ENCODE assay signal across 9 cellular contexts in the genomic region with DNA sequence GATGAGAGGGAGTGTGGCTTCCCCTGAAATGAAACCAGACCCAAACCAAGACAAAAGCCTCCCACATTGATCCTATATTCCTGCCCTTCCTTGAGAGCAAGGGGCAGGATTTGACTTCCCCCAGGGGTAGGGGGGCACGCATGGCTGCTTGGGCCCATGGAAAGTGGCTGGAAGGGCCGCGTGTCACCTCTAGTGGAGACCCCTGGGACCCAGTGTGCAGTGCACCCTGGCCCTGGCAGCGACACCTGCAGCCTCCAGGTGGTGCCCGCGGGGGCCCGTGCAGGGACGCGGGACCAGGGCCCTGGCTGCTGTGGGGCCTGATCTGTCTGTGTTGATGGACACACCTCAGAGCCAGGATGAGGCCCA. TPM values are rescaled to one million over a fixed set of nuclear protein-coding genes. Genes with fewer than 3 reads are reported as not detected.
DNase-seq lines count a peak whose midpoint lies in the region; ATAC-seq and FAIRE-seq lines count a peak whose summit lies in the region.
"Had no signal": no experiment of that assay in that cellular context is flagged by ENCODE, and none has a peak within 500 bp of the region (broad histone marks: within the 10 kb centered on the region; RNA-seq: fewer than 3 reads in every experiment).

No MANE protein-coding gene starts in this region.

- peak in 1 of 2 donors; percentile 43 for DNase-seq in activated T-cell treated with anti-CD3 and anti-CD28 coated beads, Interleukin-2, amount 50 U/mL, for 72 hours
- DNase-seq in activated T-cell treated with anti-CD3 and anti-CD28 coated beads, Interleukin-2, amount 50 U/mL, for 1 hour = no peak
- no peak for DNase-seq in T-helper 2 cell treated with Interferon-gamma antibody and Interleukin-4, amounts not matched to agents 5 μg/mL and 100 μg/mL, for 36 hours (ENCODE audit: low spot score)
- peak; percentile 57 for DNase-seq in left kidney (ENCODE audit: low read depth, low spot score)
- no peak for DNase-seq in DMS114 treated with DMSO at 0.1 percent for 48 hours (lab: John Stamatoyannopoulos, UW; ENCODE audit: unreplicated experiment)
- no peak for DNase-seq in GM19239 (ENCODE audit: insufficient read length, low spot score)
- no peak for DNase-seq in stimulated activated CD4-positive, alpha-beta T cell treated with anti-CD3 and anti-CD28 coated beads, Interleukin-2, amount 100 ng/mL, for 48 hours

- ATAC-seq in activated T-cell treated with anti-CD3 and anti-CD28 coated beads, Interleukin-2, amount 50 U/mL, for 72 hours (replicated peaks in 1 of 2) = peak; percentile 23 to 48
- ATAC-seq in HG03045 (IDR thresholded peaks at IDR 0.05; ENCODE audit: unreplicated experiment) = peak; percentile 44

- no peak overlapping the region for H3K27ac Mint-ChIP-seq in activated T-cell treated with anti-CD3 and anti-CD28 coated beads, Interleukin-2, amount 50 U/mL, for 72 hours
- peak overlapping the region; percentile 97 for H3K27ac Mint-ChIP-seq in T-helper 2 cell treated with Interferon-gamma antibody and Interleukin-4, amounts not matched to agents 5 μg/mL and 100 μg/mL, for 36 hours

- H3K4me1 Mint-ChIP-seq in activated T-cell treated with anti-CD3 and anti-CD28 coated beads, Interleukin-2, amount 50 U/mL, for 72 hours (ENCODE audit: low read depth) = peaks cover 17% of the 10 kb centered on the region
- peaks cover 25% of the 10 kb centered on the region for H3K4me1 Mint-ChIP-seq in T-helper 2 cell treated with Interferon-gamma antibody and Interleukin-4, amounts not matched to agents 5 μg/mL and 100 μg/mL, for 36 hours (ENCODE audit: low read depth)

- no peaks in the 10 kb centered on the region for H3K27me3 Mint-ChIP-seq in activated T-cell treated with anti-CD3 and anti-CD28 coated beads, Interleukin-2, amount 50 U/mL, for 72 hours (ENCODE audit: low read depth)
- H3K27me3 Mint-ChIP-seq in T-helper 2 cell treated with Interferon-gamma antibody and Interleukin-4, amounts not matched to agents 5 μg/mL and 100 μg/mL, for 36 hours (ENCODE audit: low read depth) = no peaks in the 10 kb centered on the region

- peak overlapping the region; percentile 81 to 87 for H3K4me3 Mint-ChIP-seq in activated T-cell treated with anti-CD3 and anti-CD28 coated beads, Interleukin-2, amount 50 U/mL, for 72 hours
- peak overlapping the region; percentile 84 for H3K4me3 Mint-ChIP-seq in T-helper 2 cell treated with Interferon-gamma antibody and Interleukin-4, amounts not matched to agents 5 μg/mL and 100 μg/mL, for 36 hours

- no peaks in the 10 kb centered on the region for H3K9me3 Mint-ChIP-seq in activated T-cell treated with anti-CD3 and anti-CD28 coated beads, Interleukin-2, amount 50 U/mL, for 72 hours
- no peaks in the 10 kb centered on the region for H3K9me3 Mint-ChIP-seq in T-helper 2 cell treated with Interferon-gamma antibody and Interleukin-4, amounts not matched to agents 5 μg/mL and 100 μg/mL, for 36 hours
- H3K9me3 Mint-ChIP-seq: activated T-cell treated with anti-CD3 and anti-CD28 coated beads, Interleukin-2, amount 50 U/mL, for 4 hours had no signal

- FAIRE-seq in GM19239 (lab: Jason Lieb, UNC) = no peak

- H3K36me3 Mint-ChIP-seq in activated T-cell treated with anti-CD3 and anti-CD28 coated beads, Interleukin-2, amount 50 U/mL, for 72 hours (ENCODE audit: insufficient read depth in 2 of 2) = no peaks in the 10 kb centered on the region
- no peaks in the 10 kb centered on the region for H3K36me3 Mint-ChIP-seq in T-helper 2 cell treated with Interferon-gamma antibody and Interleukin-4, amounts not matched to agents 5 μg/mL and 100 μg/mL, for 36 hours (ENCODE audit: low read depth)

RNA-seq across cellular contexts. Expression of a gene that starts 18.0 kb away (rescaled TPM):
- total RNA-seq in activated T-cell treated with anti-CD3 and anti-CD28 coated beads, Interleukin-2, amount 50 U/mL, for 72 hours = 10 to 100 TPM; 26.1 to 34.6 TPM
